In genomic region chr22:37484115-37485005, GRCh38 we compare ENCODE assay signal across 9 cellular contexts. TPM values are rescaled to one million over a fixed set of nuclear protein-coding genes. Genes with fewer than 3 reads are reported as not detected.
DNase-seq lines count a peak whose midpoint lies in the region; ATAC-seq and TF ChIP-seq lines count a peak whose summit lies in the region.
"Had no signal": no experiment of that assay in that cellular context is flagged by ENCODE, and none has a peak within 500 bp of the region (broad histone marks: within the 10 kb centered on the region; RNA-seq: fewer than 3 reads in every experiment).

No MANE protein-coding gene starts in this region.

- no peaks in the 10 kb centered on the region for H3K36me3 ChIP-seq in right lobe of liver

- ATAC-seq in GM19438 (IDR thresholded peaks at IDR 0.05; ENCODE audit: low read depth, unreplicated experiment) (peak; percentile 51), right lobe of liver (peak; percentile 57 to 69 (median 62)), HG03095 (IDR thresholded peaks at IDR 0.05; ENCODE audit: unreplicated experiment) (no peak)

- no peaks in the 10 kb centered on the region for H3K9me3 ChIP-seq in right lobe of liver

- TF ChIP-seq POLR2A in Raji (IDR thresholded peaks at IDR 0.05; ENCODE audit: insufficient read depth, low read depth, low read length), result peak; percentile 67
- peak; percentile 19 for TF ChIP-seq POLR2A in right lobe of liver (IDR thresholded peaks at IDR 0.05)

- 20% methylated on average over 17 of the region's 35 CpGs for WGBS in right lobe of liver (ENCODE audit: insufficient coverage, low coverage, low lambda C conversion rate, missing lambda C conversion rate)

- peak overlapping the region; percentile 35 to 53 (median 41) for H3K4me3 ChIP-seq in right lobe of liver

- H3K27ac ChIP-seq in right lobe of liver, result peak overlapping the region in 2 of 3 donors; percentile 66 to 89

- H3K4me1 ChIP-seq in right lobe of liver, result peaks cover 0 to 7% (median 2%) of the 10 kb centered on the region in 4 donors

- no peaks in the 10 kb centered on the region for H3K27me3 ChIP-seq in right lobe of liver

- TF ChIP-seq CTCF in right lobe of liver (IDR thresholded peaks at IDR 0.05), result no peak

- DNase-seq in activated naive CD4-positive, alpha-beta T cell treated with Interleukin-2 at 50 U/mL for 16 hours, result peak; percentile 80
- DNase-seq in right lobe of liver, result peak; percentile 79 to 91 (median 86)
- DNase-seq in stimulated activated CD8-positive, alpha-beta memory T cell treated with anti-CD3 and anti-CD28 coated beads, Interleukin-12 subunit alpha, Interleukin-12 subunit beta, amount 100 ng/mL, for 24 hours (ENCODE audit: extremely low read depth), result peak; percentile 65
- DNase-seq in NCI-H1092 (lab: John Stamatoyannopoulos, UW), result no peak
- DNase-seq in NCI-H510A (lab: John Stamatoyannopoulos, UW), result no peak

- intact Hi-C loops in right lobe of liver (cut with DNase I), result no loop called here

RNA-seq across cellular contexts. Expression of gene MFNG, which starts 1.8 kb away (rescaled TPM):
- 10 to 100 TPM in 4 of 6 experiments, 1 to 10 TPM in 2; 5.6 to 14.4 (median 10.2) TPM for total RNA-seq in right lobe of liver
- total RNA-seq: NCI-H460 had no signal

RNA-seq across cellular contexts. Expression of gene CARD10, which starts 34.9 kb away (rescaled TPM):
- total RNA-seq in right lobe of liver, result 10 to 100 TPM in 5 of 6 experiments, 1 to 10 TPM in 1; 9.0 to 27.8 (median 14.2) TPM

RNA-seq across cellular contexts. Expression of gene ELFN2, which starts 57.1 kb away (rescaled TPM):
- under 1 TPM; 0.07 to 0.93 (median 0.49) TPM for total RNA-seq in right lobe of liver

Comparison
In these comparisons a context has a peak if more than half of its experiments do, and no peak if none do; other contexts are left out.
1. DNase-seq: peak in activated naive CD4-positive, alpha-beta T cell treated with Interleukin-2 at 50 U/mL for 16 hours (single experiment), right lobe of liver (3 of 3) and stimulated activated CD8-positive, alpha-beta memory T cell treated with anti-CD3 and anti-CD28 coated beads, Interleukin-12 subunit alpha, Interleukin-12 subunit beta, amount 100 ng/mL, for 24 hours (single experiment); none in NCI-H1092 (single experiment) and NCI-H510A (single experiment).